In the genomic region with DNA sequence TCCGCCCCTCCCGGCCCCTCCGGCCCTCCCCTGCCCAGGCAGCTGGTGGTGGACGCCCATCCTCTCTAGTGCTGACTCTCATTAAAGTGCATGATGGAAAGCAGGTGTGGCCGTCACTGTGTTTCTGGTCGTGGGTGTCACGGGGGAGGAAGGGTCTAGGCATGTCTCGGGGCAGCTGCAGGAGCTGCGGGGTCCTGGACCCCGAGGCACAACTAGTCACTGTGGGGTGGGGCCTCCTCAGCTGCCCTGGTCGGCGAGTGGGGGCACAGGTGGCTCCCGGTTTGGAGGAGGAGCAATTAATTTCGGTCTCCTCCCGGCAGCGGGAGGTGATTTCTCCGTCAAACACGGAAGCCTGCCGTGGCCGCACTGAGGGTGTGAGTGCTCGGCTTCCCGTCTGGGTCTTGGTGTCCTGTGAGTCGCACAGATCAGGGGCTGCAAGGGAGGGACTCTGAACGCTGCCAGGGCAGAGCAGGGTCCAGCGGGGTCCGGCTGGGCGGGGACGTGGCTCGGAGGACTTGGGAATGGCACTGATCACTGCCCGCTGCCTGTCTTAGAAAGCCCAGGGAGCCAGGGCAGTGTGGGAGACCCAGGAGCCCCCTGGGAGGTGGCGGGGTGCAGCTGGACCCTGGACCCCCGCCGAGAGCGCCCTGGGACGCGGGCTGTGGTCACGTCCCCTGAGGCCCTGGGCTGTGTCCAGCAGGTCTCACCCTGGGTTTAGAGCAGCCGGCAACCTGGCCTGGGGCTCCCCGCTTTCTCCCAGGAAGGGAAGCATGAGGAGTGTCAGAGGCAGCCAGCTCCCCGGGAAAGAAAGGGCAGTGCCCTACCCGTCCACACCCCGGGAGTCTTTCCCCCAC, we compare ENCODE assay signal across 1 cellular context.
TF ChIP-seq lines count a peak whose summit lies in the region.

No MANE protein-coding gene starts in this region.

TF ChIP-seq in HEK293, 187 proteins besides CTCF, POLR2A, EP300 and RAD21 (continued from another document):
- TF ChIP-seq ZNF335 (tag by site-specific recombination; conservative IDR thresholded peaks at IDR 0.05) (peak; percentile 92), KLF1 (tag by site-specific recombination; IDR thresholded peaks at IDR 0.05) (peak; percentile 92), ZNF600 (tag by site-specific recombination; IDR thresholded peaks at IDR 0.05) (peak; percentile 41; the same call in 1 of the 2 replicates), ZEB2 (tag by site-specific recombination; IDR thresholded peaks at IDR 0.05) (peak; percentile 47; the same call in 1 of the 2 replicates), ZFHX2 (tag by site-specific recombination; conservative IDR thresholded peaks at IDR 0.05) (peak; percentile 88), ZIC2 (tag by site-specific recombination; IDR thresholded peaks at IDR 0.05) (peak; percentile 29; the same call in 1 of the 2 replicates), SP3 (tag by site-specific recombination; IDR thresholded peaks at IDR 0.05) (peak; percentile 59; the same call in 1 of the 2 replicates), GLIS1 (tag by site-specific recombination; IDR thresholded peaks at IDR 0.05) (peak; percentile 50), ZBTB17 (tag by site-specific recombination; IDR thresholded peaks at IDR 0.05) (0 out of 2 replicates have a peak, but pooled peaks have one; percentile 14), KLF8 (tag by site-specific recombination; IDR thresholded peaks at IDR 0.05) (peak; percentile 31; the same call in 1 of the 2 replicates), EGR2 (tag by site-specific recombination; IDR thresholded peaks at IDR 0.05; ENCODE audit: low read depth) (peak; percentile 81), SCRT2 (tag by site-specific recombination; IDR thresholded peaks at IDR 0.05) (peak; percentile 79), RBAK (tag by site-specific recombination; IDR thresholded peaks at IDR 0.05) (no peak), ZBTB7A (tag by site-specific recombination; IDR thresholded peaks at IDR 0.05; ENCODE audit: low read depth) (peak; percentile 75; the same call in 1 of the 2 replicates)
- TF ChIP-seq, protein P1, sequence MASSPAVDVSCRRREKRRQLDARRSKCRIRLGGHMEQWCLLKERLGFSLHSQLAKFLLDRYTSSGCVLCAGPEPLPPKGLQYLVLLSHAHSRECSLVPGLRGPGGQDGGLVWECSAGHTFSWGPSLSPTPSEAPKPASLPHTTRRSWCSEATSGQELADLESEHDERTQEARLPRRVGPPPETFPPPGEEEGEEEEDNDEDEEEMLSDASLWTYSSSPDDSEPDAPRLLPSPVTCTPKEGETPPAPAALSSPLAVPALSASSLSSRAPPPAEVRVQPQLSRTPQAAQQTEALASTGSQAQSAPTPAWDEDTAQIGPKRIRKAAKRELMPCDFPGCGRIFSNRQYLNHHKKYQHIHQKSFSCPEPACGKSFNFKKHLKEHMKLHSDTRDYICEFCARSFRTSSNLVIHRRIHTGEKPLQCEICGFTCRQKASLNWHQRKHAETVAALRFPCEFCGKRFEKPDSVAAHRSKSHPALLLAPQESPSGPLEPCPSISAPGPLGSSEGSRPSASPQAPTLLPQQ (tag by site-specific recombination; IDR thresholded peaks at IDR 0.05): no peak
- TF ChIP-seq, protein P2, sequence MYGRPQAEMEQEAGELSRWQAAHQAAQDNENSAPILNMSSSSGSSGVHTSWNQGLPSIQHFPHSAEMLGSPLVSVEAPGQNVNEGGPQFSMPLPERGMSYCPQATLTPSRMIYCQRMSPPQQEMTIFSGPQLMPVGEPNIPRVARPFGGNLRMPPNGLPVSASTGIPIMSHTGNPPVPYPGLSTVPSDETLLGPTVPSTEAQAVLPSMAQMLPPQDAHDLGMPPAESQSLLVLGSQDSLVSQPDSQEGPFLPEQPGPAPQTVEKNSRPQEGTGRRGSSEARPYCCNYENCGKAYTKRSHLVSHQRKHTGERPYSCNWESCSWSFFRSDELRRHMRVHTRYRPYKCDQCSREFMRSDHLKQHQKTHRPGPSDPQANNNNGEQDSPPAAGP (tag by site-specific recombination; IDR thresholded peaks at IDR 0.05): peak; percentile 62
- TF ChIP-seq, protein P3, sequence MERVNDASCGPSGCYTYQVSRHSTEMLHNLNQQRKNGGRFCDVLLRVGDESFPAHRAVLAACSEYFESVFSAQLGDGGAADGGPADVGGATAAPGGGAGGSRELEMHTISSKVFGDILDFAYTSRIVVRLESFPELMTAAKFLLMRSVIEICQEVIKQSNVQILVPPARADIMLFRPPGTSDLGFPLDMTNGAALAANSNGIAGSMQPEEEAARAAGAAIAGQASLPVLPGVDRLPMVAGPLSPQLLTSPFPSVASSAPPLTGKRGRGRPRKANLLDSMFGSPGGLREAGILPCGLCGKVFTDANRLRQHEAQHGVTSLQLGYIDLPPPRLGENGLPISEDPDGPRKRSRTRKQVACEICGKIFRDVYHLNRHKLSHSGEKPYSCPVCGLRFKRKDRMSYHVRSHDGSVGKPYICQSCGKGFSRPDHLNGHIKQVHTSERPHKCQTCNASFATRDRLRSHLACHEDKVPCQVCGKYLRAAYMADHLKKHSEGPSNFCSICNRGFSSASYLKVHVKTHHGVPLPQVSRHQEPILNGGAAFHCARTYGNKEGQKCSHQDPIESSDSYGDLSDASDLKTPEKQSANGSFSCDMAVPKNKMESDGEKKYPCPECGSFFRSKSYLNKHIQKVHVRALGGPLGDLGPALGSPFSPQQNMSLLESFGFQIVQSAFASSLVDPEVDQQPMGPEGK (tag by site-specific recombination; IDR thresholded peaks at IDR 0.05): peak; percentile 67
- TF ChIP-seq, protein P4, sequence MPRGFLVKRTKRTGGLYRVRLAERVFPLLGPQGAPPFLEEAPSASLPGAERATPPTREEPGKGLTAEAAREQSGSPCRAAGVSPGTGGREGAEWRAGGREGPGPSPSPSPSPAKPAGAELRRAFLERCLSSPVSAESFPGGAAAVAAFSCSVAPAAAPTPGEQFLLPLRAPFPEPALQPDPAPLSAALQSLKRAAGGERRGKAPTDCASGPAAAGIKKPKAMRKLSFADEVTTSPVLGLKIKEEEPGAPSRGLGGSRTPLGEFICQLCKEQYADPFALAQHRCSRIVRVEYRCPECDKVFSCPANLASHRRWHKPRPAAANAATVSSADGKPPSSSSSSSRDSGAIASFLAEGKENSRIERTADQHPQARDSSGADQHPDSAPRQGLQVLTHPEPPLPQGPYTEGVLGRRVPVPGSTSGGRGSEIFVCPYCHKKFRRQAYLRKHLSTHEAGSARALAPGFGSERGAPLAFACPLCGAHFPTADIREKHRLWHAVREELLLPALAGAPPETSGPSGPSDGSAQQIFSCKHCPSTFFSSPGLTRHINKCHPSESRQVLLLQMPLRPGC (tag by site-specific recombination; IDR thresholded peaks at IDR 0.05): no peak
TF ChIP-seq in HEK293: peak in this region for 19.
